8 cellular contexts compared by ENCODE assay signal in genomic region chr1:174022080-174022975, GRCh38. TPM values are rescaled to one million over a fixed set of nuclear protein-coding genes. Genes with fewer than 3 reads are reported as not detected.
DNase-seq lines count a peak whose midpoint lies in the region; ATAC-seq and TF ChIP-seq lines count a peak whose summit lies in the region.

Gene RC3H1, minus strand, starts transcription at chr1:174022357. Its CDS starts 29,372 bp downstream, at chr1:173992985.

- H3K9me3 ChIP-seq in CD8-positive, alpha-beta memory T cell (ENCODE audit: low read length): no peaks in the 10 kb centered on the region

- H3K27me3 Mint-ChIP-seq in CD8-positive, alpha-beta memory T cell: no peaks in the 10 kb centered on the region
- no peaks in the 10 kb centered on the region for H3K27me3 Mint-ChIP-seq in memory B cell

- no peaks in the 10 kb centered on the region for H3K36me3 ChIP-seq in CD8-positive, alpha-beta memory T cell (ENCODE audit: insufficient read depth, low read length)

- ATAC-seq in GM19463 (IDR thresholded peaks at IDR 0.05; ENCODE audit: unreplicated experiment) (peak; percentile 92), memory B cell (ENCODE audit: low read depth) (peak; percentile 88)

- no peaks in the 10 kb centered on the region for H3K9me3 Mint-ChIP-seq in CD8-positive, alpha-beta memory T cell
- H3K9me3 Mint-ChIP-seq in memory B cell: no peaks in the 10 kb centered on the region

- peak; percentile 83 to 92 (median 84) for DNase-seq in CD8-positive, alpha-beta memory T cell
- DNase-seq in HL-60 (ENCODE audit: low read depth in 1 of 2, low spot score in 1 of 2): peak; percentile 84 to 92
- peak; percentile 87 to 88 for DNase-seq in NOMO-1 (lab: John Stamatoyannopoulos, UW; ENCODE audit: unreplicated experiment in 2 of 2)
- peak; percentile 79 for DNase-seq in effector CD8-positive, alpha-beta T cell (lab: John Stamatoyannopoulos, UW)
- peak; percentile 82 for DNase-seq in memory B cell (ENCODE audit: low spot score in 2 of 2)
- peak; percentile 68 for DNase-seq in stimulated activated CD8-positive, alpha-beta memory T cell treated with anti-CD3 and anti-CD28 coated beads, Interleukin-12 subunit alpha, Interleukin-12 subunit beta, amount 100 ng/mL, for 24 hours (ENCODE audit: extremely low read depth)

- CTCF ChIA-PET in CD8-positive, alpha-beta memory T cell (lab: Charles Lee): interaction anchor here (0.8 to 1.0 kb wide), 2 partner anchors 10 to 13 kb away, joined by 3 to 4 read pairs; no protein-coding TSS in a partner anchor
- CTCF ChIA-PET in activated CD8-positive, alpha-beta memory T cell treated with anti-CD3 and anti-CD28 coated beads for 36 hours (lab: Charles Lee): no interaction called here

- H3K4me1 ChIP-seq in CD8-positive, alpha-beta memory T cell (ENCODE audit: insufficient read depth, low read length): peaks cover 45% of the 10 kb centered on the region

- H3K27ac ChIP-seq in CD8-positive, alpha-beta memory T cell (ENCODE audit: low read depth, low read length): peak within 1 kb of the TSS; percentile 97
- H3K27ac ChIP-seq in HL-60 (replicated peaks): peak within 1 kb of the TSS; percentile 94

- H3K4me3 ChIP-seq in CD8-positive, alpha-beta memory T cell (ENCODE audit: low read length): peak within 1 kb of the TSS; percentile 96
- H3K4me3 ChIP-seq in HL-60 (replicated peaks; ENCODE audit: insufficient read depth, low read length): peak within 1 kb of the TSS; percentile 87

- no peaks in the 10 kb centered on the region for H3K27me3 ChIP-seq in CD8-positive, alpha-beta memory T cell (ENCODE audit: insufficient read depth, low read length, poor library complexity, severe bottlenecking)
- no peaks in the 10 kb centered on the region for H3K27me3 ChIP-seq in HL-60 (ENCODE audit: insufficient read depth, poor library complexity, severe bottlenecking)

- peaks cover 45 to 54% (median 51%) of the 10 kb centered on the region in 3 donors for H3K4me1 Mint-ChIP-seq in CD8-positive, alpha-beta memory T cell
- peaks cover 14% of the 10 kb centered on the region for H3K4me1 Mint-ChIP-seq in memory B cell

- H3K27ac Mint-ChIP-seq in CD8-positive, alpha-beta memory T cell: peak within 1 kb of the TSS; percentile 90 to 100 (median 98)
- H3K27ac Mint-ChIP-seq in memory B cell: peak within 1 kb of the TSS; percentile 94

- H3K36me3 Mint-ChIP-seq in CD8-positive, alpha-beta memory T cell: peaks cover 0 to 22% (median 4%) of the 10 kb centered on the region in 3 donors
- H3K36me3 Mint-ChIP-seq in memory B cell: peaks cover 2% of the 10 kb centered on the region

- H3K4me3 Mint-ChIP-seq in CD8-positive, alpha-beta memory T cell: peak within 1 kb of the TSS; percentile 93 to 100 (median 97)
- peak within 1 kb of the TSS; percentile 96 for H3K4me3 Mint-ChIP-seq in memory B cell

- POLR2A ChIA-PET in CD8-positive, alpha-beta memory T cell (lab: Charles Lee): interaction anchor here (0.6 to 1.8 kb wide), 10 partner anchors 10 to 977 kb away, joined by 3 to 17 read pairs (median 4); partner anchors contain the start of genes CACYBP, CENPL, DARS2 and GAS5
- POLR2A ChIA-PET in activated CD8-positive, alpha-beta memory T cell treated with anti-CD3 and anti-CD28 coated beads for 36 hours (lab: Charles Lee): interaction anchor here (0.5 to 1.9 kb wide), 5 partner anchors 23 to 153 kb away, joined by 3 to 8 read pairs (median 4); no protein-coding TSS in a partner anchor

- no peak for TF ChIP-seq CTCF in HL-60 (IDR thresholded peaks at IDR 0.05; ENCODE audit: insufficient read depth, low read length)

RNA-seq across cellular contexts. Expression of gene RC3H1, which starts in this region (rescaled TPM):
- 10 to 100 TPM; 39.7 to 40.5 TPM for total RNA-seq in CD8-positive, alpha-beta memory T cell
- 5.4 TPM for polyA plus RNA-seq in CD8-positive, alpha-beta memory T cell
- total RNA-seq in activated CD8-positive, alpha-beta memory T cell treated with anti-CD3 and anti-CD28 coated beads for 36 hours: 10 to 100 TPM; 40.8 to 41.7 TPM

Comparison
In these comparisons a context has a peak if more than half of its experiments do, and no peak if none do; other contexts are left out.
1. Peak in every context shown above with its lines: DNase-seq, ATAC-seq, H3K4me3 ChIP-seq and H3K27ac ChIP-seq.